ENCODE assay signal across 1 cellular context in genomic region chr1:225211694-225212442, GRCh38.
TF ChIP-seq lines count a peak whose summit lies in the region.

No MANE protein-coding gene starts in this region.

TF ChIP-seq in HEK293, 187 proteins besides CTCF, POLR2A, EP300 and RAD21 (continued from another document):
- TF ChIP-seq, protein P1, sequence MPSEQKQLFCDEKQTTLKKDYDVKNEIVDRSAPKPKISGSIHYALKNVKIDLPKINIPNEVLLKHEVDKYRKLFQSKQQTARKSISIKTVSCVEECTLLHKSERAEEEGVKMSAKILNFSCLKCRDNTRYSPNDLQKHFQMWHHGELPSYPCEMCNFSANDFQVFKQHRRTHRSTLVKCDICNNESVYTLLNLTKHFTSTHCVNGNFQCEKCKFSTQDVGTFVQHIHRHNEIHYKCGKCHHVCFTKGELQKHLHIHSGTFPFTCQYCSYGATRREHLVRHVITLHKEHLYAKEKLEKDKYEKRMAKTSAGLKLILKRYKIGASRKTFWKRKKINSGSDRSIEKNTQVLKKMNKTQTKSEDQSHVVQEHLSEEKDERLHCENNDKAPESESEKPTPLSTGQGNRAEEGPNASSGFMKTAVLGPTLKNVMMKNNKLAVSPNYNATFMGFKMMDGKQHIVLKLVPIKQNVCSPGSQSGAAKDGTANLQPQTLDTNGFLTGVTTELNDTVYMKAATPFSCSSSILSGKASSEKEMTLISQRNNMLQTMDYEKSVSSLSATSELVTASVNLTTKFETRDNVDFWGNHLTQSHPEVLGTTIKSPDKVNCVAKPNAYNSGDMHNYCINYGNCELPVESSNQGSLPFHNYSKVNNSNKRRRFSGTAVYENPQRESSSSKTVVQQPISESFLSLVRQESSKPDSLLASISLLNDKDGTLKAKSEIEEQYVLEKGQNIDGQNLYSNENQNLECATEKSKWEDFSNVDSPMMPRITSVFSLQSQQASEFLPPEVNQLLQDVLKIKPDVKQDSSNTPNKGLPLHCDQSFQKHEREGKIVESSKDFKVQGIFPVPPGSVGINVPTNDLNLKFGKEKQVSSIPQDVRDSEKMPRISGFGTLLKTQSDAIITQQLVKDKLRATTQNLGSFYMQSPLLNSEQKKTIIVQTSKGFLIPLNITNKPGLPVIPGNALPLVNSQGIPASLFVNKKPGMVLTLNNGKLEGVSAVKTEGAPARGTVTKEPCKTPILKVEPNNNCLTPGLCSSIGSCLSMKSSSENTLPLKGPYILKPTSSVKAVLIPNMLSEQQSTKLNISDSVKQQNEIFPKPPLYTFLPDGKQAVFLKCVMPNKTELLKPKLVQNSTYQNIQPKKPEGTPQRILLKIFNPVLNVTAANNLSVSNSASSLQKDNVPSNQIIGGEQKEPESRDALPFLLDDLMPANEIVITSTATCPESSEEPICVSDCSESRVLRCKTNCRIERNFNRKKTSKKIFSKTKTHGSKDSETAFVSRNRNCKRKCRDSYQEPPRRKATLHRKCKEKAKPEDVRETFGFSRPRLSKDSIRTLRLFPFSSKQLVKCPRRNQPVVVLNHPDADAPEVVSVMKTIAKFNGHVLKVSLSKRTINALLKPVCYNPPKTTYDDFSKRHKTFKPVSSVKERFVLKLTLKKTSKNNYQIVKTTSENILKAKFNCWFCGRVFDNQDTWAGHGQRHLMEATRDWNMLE (tag by site-specific recombination; conservative IDR thresholded peaks at IDR 0.05; ENCODE audit: low read depth) = peak; percentile 85
